In the genomic region with DNA sequence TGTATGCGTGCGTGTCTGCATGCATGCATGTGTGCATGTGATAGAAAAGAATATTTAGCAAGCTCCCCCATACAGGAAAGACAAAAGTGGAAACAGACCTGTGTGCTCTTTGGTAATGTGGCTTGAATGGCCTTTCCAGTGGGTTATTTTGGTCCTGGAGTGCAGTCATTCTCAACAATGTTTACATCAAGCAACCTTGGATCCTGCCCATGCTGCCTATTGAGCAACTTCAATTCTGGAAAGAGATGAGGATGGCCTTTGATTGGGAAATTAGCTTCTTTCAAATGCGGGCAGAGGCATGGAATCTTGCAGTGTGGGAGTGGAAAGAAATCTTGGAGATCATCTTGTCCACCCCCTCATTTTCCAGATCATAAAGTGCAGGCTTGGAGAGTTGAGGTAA, we compare ENCODE assay signal across 27 cellular contexts.
DNase-seq lines count a peak whose midpoint lies in the region; ATAC-seq, FAIRE-seq and TF ChIP-seq lines count a peak whose summit lies in the region.
"Had no signal": no experiment of that assay in that cellular context is flagged by ENCODE, and none has a peak within 500 bp of the region (broad histone marks: within the 10 kb centered on the region; RNA-seq: fewer than 3 reads in every experiment).

No MANE protein-coding gene starts in this region.

- H3K4me2 ChIP-seq in astrocyte (ENCODE audit: low read length) (no peak overlapping the region), PC-9 (no peak overlapping the region)

- H4K20me1 ChIP-seq in astrocyte (ENCODE audit: insufficient read depth, low read length): no peaks in the 10 kb centered on the region
- no peaks in the 10 kb centered on the region for H4K20me1 ChIP-seq in PC-9 (ENCODE audit: insufficient read depth)

- H3K4me1 ChIP-seq in astrocyte (ENCODE audit: insufficient read depth, low read length) (peaks cover 3% of the 10 kb centered on the region), stomach (peaks cover 0 to 4% (median 1%) of the 10 kb centered on the region in 4 donors), PC-9 (replicated peaks; ENCODE audit: insufficient read depth) (no peaks in the 10 kb centered on the region)
- H3K4me1 ChIP-seq: pancreas, Peyer's patch, uterus had no signal

- no peaks in the 10 kb centered on the region for H3K36me3 ChIP-seq in astrocyte (ENCODE audit: insufficient read depth, low read length)
- no peaks in the 10 kb centered on the region for H3K36me3 ChIP-seq in stomach
- H3K36me3 ChIP-seq in PC-9 (ENCODE audit: low read depth): no peaks in the 10 kb centered on the region
- H3K36me3 ChIP-seq: heart right ventricle, pancreas, Peyer's patch, SJSA1, uterus had no signal

- H3K27me3 ChIP-seq in astrocyte (ENCODE audit: insufficient read depth, low read length) (peaks cover 35% of the 10 kb centered on the region), stomach (peaks cover 0 to 34% (median 5%) of the 10 kb centered on the region in 3 donors), PC-9 (ENCODE audit: insufficient read depth, low read depth) (peaks cover 10% of the 10 kb centered on the region; the same call in 1 of the 2 replicates)
- H3K27me3 ChIP-seq: pancreas, Peyer's patch, uterus had no signal

- H2AFZ ChIP-seq in astrocyte (ENCODE audit: low read depth, low read length): no peak overlapping the region
- no peak overlapping the region for H2AFZ ChIP-seq in PC-9

- H3K4me3 ChIP-seq in astrocyte (ENCODE audit: insufficient read depth, low read depth, low read length) (no peak overlapping the region), stomach (no peak overlapping the region), PC-9 (no peak overlapping the region)
- H3K4me3 ChIP-seq: GM12878, heart right ventricle, pancreas, Peyer's patch, SJSA1, uterus had no signal

- H3K9ac ChIP-seq in astrocyte (ENCODE audit: low read length): no peak overlapping the region

- peak; percentile 62 for FAIRE-seq in astrocyte (lab: Jason Lieb, UNC)
- FAIRE-seq: GM12878, pancreas had no signal

- no peak overlapping the region for H3K27ac Mint-ChIP-seq in astrocyte (ENCODE audit: unreplicated experiment)
- H3K27ac Mint-ChIP-seq in activated CD8-positive, alpha-beta T cell treated with anti-CD3 and anti-CD28 coated beads for 36 hours: no peak overlapping the region
- H3K27ac Mint-ChIP-seq: activated CD4-positive, alpha-beta T cell treated with anti-CD3 and anti-CD28 coated beads for 36 hours; activated naive CD4-positive, alpha-beta T cell treated with anti-CD3 and anti-CD28 coated beads, Interleukin-2, amount 50 U/mL, for 72 hours had no signal

- H3K27me3 Mint-ChIP-seq in astrocyte (ENCODE audit: low read depth, unreplicated experiment): peaks cover 16% of the 10 kb centered on the region
- H3K27me3 Mint-ChIP-seq in activated CD8-positive, alpha-beta T cell treated with anti-CD3 and anti-CD28 coated beads for 36 hours: peaks cover 12% of the 10 kb centered on the region

- WGBS in stomach, 5 donors: 77 to 92% (median 85%) methylated on average over 3 of the region's 3 CpGs

- CTCF ChIA-PET in PC-9 (lab: Charles Lee): no interaction called here
- CTCF ChIA-PET in activated CD8-positive, alpha-beta T cell treated with anti-CD3 and anti-CD28 coated beads for 36 hours (lab: Charles Lee): no interaction called here

- H3K27ac ChIP-seq in astrocyte (ENCODE audit: low read depth, low read length) (no peak overlapping the region), stomach (no peak overlapping the region), PC-9 (no peak overlapping the region)
- H3K27ac ChIP-seq: heart right ventricle, pancreas, Peyer's patch, SJSA1, uterus had no signal

- H3K9me3 Mint-ChIP-seq in astrocyte (ENCODE audit: unreplicated experiment): no peaks in the 10 kb centered on the region
- H3K9me3 Mint-ChIP-seq in activated CD8-positive, alpha-beta T cell treated with anti-CD3 and anti-CD28 coated beads for 36 hours: peaks cover 6% of the 10 kb centered on the region

- TF ChIP-seq CTCF in astrocyte (IDR thresholded peaks at IDR 0.05; ENCODE audit: insufficient read depth, low read depth, low read length) (no peak), stomach (IDR thresholded peaks at IDR 0.05) (no peak), PC-9 (conservative IDR thresholded peaks at IDR 0.05) (no peak)
- TF ChIP-seq CTCF in activated CD8-positive, alpha-beta T cell treated with anti-CD3 and anti-CD28 coated beads for 36 hours (IDR thresholded peaks at IDR 0.05): no peak

- no TSS peak for BruUV-seq in PC-9 (replicated peaks; lab: Mats Ljungman, UMichigan)

- intact Hi-C loops in stomach (cut with DNase I; ENCODE audit: low total_unique reads) (loop anchor here (5.0 kb wide), 1 partner anchor 245 kb away; no protein-coding TSS in a partner anchor), PC-9 (cut with micrococcal nuclease; ENCODE audit: unreplicated experiment) (no loop called here)
- intact Hi-C loops in activated CD8-positive, alpha-beta T cell treated with anti-CD3 and anti-CD28 coated beads for 36 hours (cut with micrococcal nuclease): no loop called here

- TF ChIP-seq POLR2A in stomach (IDR thresholded peaks at IDR 0.05): no peak

- no peak for TF ChIP-seq EP300 in stomach (IDR thresholded peaks at IDR 0.05)

- no peaks in the 10 kb centered on the region for H3F3A ChIP-seq in PC-9 (ENCODE audit: insufficient read depth, low read depth)

- H3K36me3 Mint-ChIP-seq in astrocyte (ENCODE audit: low read depth, unreplicated experiment): no peaks in the 10 kb centered on the region
- peaks cover 1% of the 10 kb centered on the region for H3K36me3 Mint-ChIP-seq in activated CD8-positive, alpha-beta T cell treated with anti-CD3 and anti-CD28 coated beads for 36 hours (ENCODE audit: low read depth)
- H3K36me3 Mint-ChIP-seq: activated naive CD4-positive, alpha-beta T cell treated with anti-CD3 and anti-CD28 coated beads, Interleukin-2, amount 50 U/mL, for 72 hours had no signal

- no peaks in the 10 kb centered on the region for H3K79me2 ChIP-seq in astrocyte (ENCODE audit: insufficient read depth, low read length)
- H3K79me2 ChIP-seq in PC-9 (ENCODE audit: low read depth): no peaks in the 10 kb centered on the region

- POLR2A ChIA-PET in PC-9 (lab: Charles Lee; ENCODE audit: unreplicated experiment): no interaction called here
- POLR2A ChIA-PET in activated CD8-positive, alpha-beta T cell treated with anti-CD3 and anti-CD28 coated beads for 36 hours (lab: Charles Lee): no interaction called here

- H3K4me1 Mint-ChIP-seq in astrocyte (ENCODE audit: low read depth, unreplicated experiment): peaks cover 2% of the 10 kb centered on the region
- H3K4me1 Mint-ChIP-seq in activated CD8-positive, alpha-beta T cell treated with anti-CD3 and anti-CD28 coated beads for 36 hours (ENCODE audit: low read depth): no peaks in the 10 kb centered on the region

- no peak overlapping the region for H3K4me3 Mint-ChIP-seq in astrocyte (ENCODE audit: unreplicated experiment)
- no peak overlapping the region for H3K4me3 Mint-ChIP-seq in activated CD8-positive, alpha-beta T cell treated with anti-CD3 and anti-CD28 coated beads for 36 hours
- H3K4me3 Mint-ChIP-seq: activated CD4-positive, alpha-beta T cell treated with anti-CD3 and anti-CD28 coated beads for 36 hours; CD8-positive, alpha-beta memory T cell; nephron had no signal

- no peaks in the 10 kb centered on the region for H3K9me2 ChIP-seq in PC-9 (ENCODE audit: insufficient read depth)

- peak; percentile 43 for DNase-seq in EH (ENCODE audit: low read depth)
- no peak for DNase-seq in astrocyte (ENCODE audit: low read depth)
- DNase-seq in iris pigment epithelial cell (ENCODE audit: low read depth): peak; percentile 42
- DNase-seq in stomach: peak; percentile 13
- DNase-seq in amniotic stem cell (lab: John Stamatoyannopoulos, UW): no peak
- no peak for DNase-seq in PC-9
- no peak for DNase-seq in activated CD8-positive, alpha-beta T cell treated with anti-CD3 and anti-CD28 coated beads for 36 hours
- DNase-seq: activated CD4-positive, alpha-beta T cell treated with anti-CD3 and anti-CD28 coated beads for 36 hours; activated T-cell treated with anti-CD3 and anti-CD28 coated beads, Interleukin-2, amount 50 U/mL, for 48 hours; CD8-positive, alpha-beta memory T cell; effector CD8-positive, alpha-beta T cell; heart right ventricle; Kasumi-1; left ventricle myocardium superior; NCI-H1048; NCI-H2029; pancreas; right cardiac atrium; stimulated activated CD4-positive, alpha-beta T cell treated with anti-CD3 and anti-CD28 coated beads, Interleukin-15, amount 100 ng/mL, for 24 hours; uterus had no signal

- ATAC-seq in GM21528 (IDR thresholded peaks at IDR 0.05; ENCODE audit: low FRiP score, unreplicated experiment): no peak
- no peak for ATAC-seq in activated CD8-positive, alpha-beta T cell treated with anti-CD3 and anti-CD28 coated beads for 36 hours
- ATAC-seq: activated CD4-positive, alpha-beta T cell treated with anti-CD3 and anti-CD28 coated beads for 36 hours; activated naive CD4-positive, alpha-beta T cell treated with anti-CD3 and anti-CD28 coated beads, Interleukin-2, amount 50 U/mL, for 72 hours; esophagus mucosa; GM12878; left ventricle myocardium superior; right cardiac atrium had no signal

- H3K9me3 ChIP-seq in astrocyte (ENCODE audit: insufficient read depth, low read depth, low read length) (no peaks in the 10 kb centered on the region), stomach (no peaks in the 10 kb centered on the region), PC-9 (ENCODE audit: insufficient read depth, low read depth) (no peaks in the 10 kb centered on the region)
- H3K9me3 ChIP-seq: pancreas, Peyer's patch, SJSA1, uterus had no signal

Comparison
In these comparisons a context has a peak if more than half of its experiments do, and no peak if none do; other contexts are left out.
1. DNase-seq: peak in EH (single experiment), iris pigment epithelial cell (single experiment) and stomach (single experiment); none in astrocyte (single experiment), amniotic stem cell (single experiment), PC-9 (0 of 2) and activated CD8-positive, alpha-beta T cell treated with anti-CD3 and anti-CD28 coated beads for 36 hours (single experiment).